16 cellular contexts compared by ENCODE assay signal in the genomic region with DNA sequence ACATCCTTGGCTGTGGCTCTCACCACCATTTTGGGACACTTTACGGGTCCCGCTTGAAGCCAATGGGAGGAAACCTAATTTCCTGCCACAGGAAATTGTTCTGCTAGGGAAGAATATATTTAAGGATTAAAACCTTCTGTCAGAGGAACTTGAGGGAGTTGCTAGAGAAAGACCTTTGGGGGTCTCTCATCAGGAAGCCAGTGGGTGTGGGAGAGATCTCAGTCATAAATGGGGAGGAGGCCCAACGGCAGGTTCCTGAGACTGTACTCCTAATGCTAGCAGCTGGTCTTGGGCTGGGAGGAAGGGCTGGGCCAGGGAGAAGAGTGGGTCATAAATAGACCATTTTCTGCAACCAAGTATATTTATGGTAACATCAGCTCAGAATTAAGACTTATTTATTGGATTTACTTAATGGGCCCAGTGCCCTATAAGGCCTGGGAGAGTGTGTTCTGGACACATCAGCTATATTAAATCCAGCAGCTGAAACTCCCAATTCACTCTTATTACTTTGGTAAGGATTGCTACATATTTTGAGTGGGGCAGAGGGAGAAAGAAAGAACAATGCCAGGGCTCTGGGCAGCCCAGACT.
A peak's percentile ranks its signal among the peaks of the same experiment; 100 is the strongest.
DNase-seq lines count a peak whose midpoint lies in the region; ATAC-seq and TF ChIP-seq lines count a peak whose summit lies in the region.
"Had no signal": no experiment of that assay in that cellular context is flagged by ENCODE, and none has a peak within 500 bp of the region (broad histone marks: within the 10 kb centered on the region; RNA-seq: fewer than 3 reads in every experiment).

No MANE protein-coding gene starts in this region.

- no peak overlapping the region for H3K4me3 ChIP-seq in heart left ventricle
- H3K4me3 ChIP-seq in psoas muscle: no peak overlapping the region
- H3K4me3 ChIP-seq in testis: no peak overlapping the region
- H3K4me3 ChIP-seq: coronary artery had no signal

- H3K36me3 ChIP-seq in heart left ventricle (no peaks in the 10 kb centered on the region), psoas muscle (ENCODE audit: insufficient read depth in 1 of 2, low read depth in 1 of 2) (no peaks in the 10 kb centered on the region), testis (ENCODE audit: low read depth, missing control alignments) (no peaks in the 10 kb centered on the region)

- peaks cover 0 to 6% (median 4%) of the 10 kb centered on the region in 7 donors for H3K9me3 Mint-ChIP-seq in CD14-positive monocyte

- H3K9me3 ChIP-seq in heart left ventricle (no peaks in the 10 kb centered on the region), psoas muscle (no peaks in the 10 kb centered on the region), testis (no peaks in the 10 kb centered on the region)

- H3K27me3 ChIP-seq in heart left ventricle (no peaks in the 10 kb centered on the region), psoas muscle (ENCODE audit: insufficient read depth in 3 of 3, low read length in 2 of 3) (no peaks in the 10 kb centered on the region), testis (no peaks in the 10 kb centered on the region)

- H3K4me3 Mint-ChIP-seq in CD14-positive monocyte: no peak overlapping the region

- H3K4me1 ChIP-seq in heart left ventricle (peaks cover 4 to 52% (median 29%) of the 10 kb centered on the region in 12 donors), psoas muscle (peaks cover 69% of the 10 kb centered on the region), testis (no peaks in the 10 kb centered on the region)

- H3K27me3 Mint-ChIP-seq in CD14-positive monocyte (ENCODE audit: low read depth in 3 of 3): no peaks in the 10 kb centered on the region

- TF ChIP-seq POLR2A in heart left ventricle (IDR thresholded peaks at IDR 0.05) (no peak), testis (IDR thresholded peaks at IDR 0.05) (no peak)

- intact Hi-C loops in CD14-positive monocyte (cut with micrococcal nuclease) (no loop called here), heart left ventricle (cut with DNase I) (loop anchor here in 1 of 10 donors (5.0 kb wide), 1 partner anchor 91 kb away; a partner anchor contains a TSS), psoas muscle (cut with DNase I) (loop anchor here in 1 of 2 donors (5.0 kb wide), 1 partner anchor 46 kb away; no protein-coding TSS in a partner anchor), testis (cut with DNase I; ENCODE audit: low total_unique reads) (no loop called here)

- ATAC-seq in heart left ventricle: peak; percentile 25 to 85 (median 52)
- ATAC-seq in psoas muscle: peak; percentile 19 to 42 (median 24)
- no peak for ATAC-seq in HG03354 (IDR thresholded peaks at IDR 0.05; ENCODE audit: poor library complexity, severe bottlenecking, unreplicated experiment)
- no peak for ATAC-seq in HG03039 (IDR thresholded peaks at IDR 0.05; ENCODE audit: unreplicated experiment)

- DNase-seq in CD14-positive monocyte (ENCODE audit: low spot score) (no peak), RWPE1 (ENCODE audit: low spot score) (no peak), heart left ventricle (no peak), psoas muscle (no peak), testis (no peak)
- no peak for DNase-seq in stimulated activated CD4-positive, alpha-beta T cell treated with anti-CD3 and anti-CD28 coated beads, Interleukin-4, amount 100 ng/mL, for 4 hours
- DNase-seq: amniotic stem cell; midbrain; NCI-H2029 treated with DMSO at 0.1 percent for 48 hours; NCI-H748 treated with DMSO at 0.1 percent for 48 hours; stimulated activated CD4-positive, alpha-beta T cell treated with anti-CD3 and anti-CD28 coated beads, Interleukin-4, amount 100 ng/mL, for 1 hour; stimulated activated naive CD4-positive, alpha-beta T cell had no signal

- peaks cover 41% of the 10 kb centered on the region for H3K4me1 Mint-ChIP-seq in CD14-positive monocyte

- POLR2A ChIA-PET in RWPE1 (lab: Yijun Ruan, JAX; ENCODE audit: low non-redundant PET): no interaction called here

- H3K27ac ChIP-seq in RWPE1 (peak overlapping the region; percentile 12; the same call in 1 of the 2 replicates), heart left ventricle (peak overlapping the region in 11 of 12 donors; percentile 2 to 66 (median 43)), psoas muscle (peak overlapping the region; percentile 80), testis (no peak overlapping the region)
- H3K27ac ChIP-seq: KMS-11 had no signal

- CTCF ChIA-PET in RWPE1 (lab: Yijun Ruan, JAX): interaction anchor here (0.6 kb wide), 2 partner anchors 11 to 867 kb away, joined by 3 to 4 read pairs; no protein-coding TSS in a partner anchor

- WGBS in heart left ventricle, 4 donors: 41 to 51% (median 48%) methylated on average over 3 of the region's 3 CpGs
- 45 to 56% (median 52%) methylated on average over 3 of the region's 3 CpGs for WGBS in psoas muscle, 3 donors
- 58 to 71% methylated on average over 3 of the region's 3 CpGs for WGBS in testis, 2 donors

- no peak for TF ChIP-seq CTCF in CD14-positive monocyte (IDR thresholded peaks at IDR 0.05)
- TF ChIP-seq CTCF in RWPE1 (conservative IDR thresholded peaks at IDR 0.05; ENCODE audit: low read depth): no peak
- no peak for TF ChIP-seq CTCF in heart left ventricle (IDR thresholded peaks at IDR 0.05)
- TF ChIP-seq CTCF in psoas muscle (IDR thresholded peaks at IDR 0.05): no peak
- TF ChIP-seq CTCF in testis (IDR thresholded peaks at IDR 0.05): no peak

- H3K36me3 Mint-ChIP-seq in CD14-positive monocyte: peaks cover 37 to 38% of the 10 kb centered on the region in 2 donors

- H3K27ac Mint-ChIP-seq in CD14-positive monocyte: peak overlapping the region in 6 of 7 donors; percentile 4 to 79 (median 40)

Comparison
In these comparisons a context has a peak if more than half of its experiments do, and no peak if none do; other contexts are left out.
1. H3K27ac ChIP-seq: peak in RWPE1 (single experiment), heart left ventricle (11 of 12) and psoas muscle (single experiment); none in testis (0 of 2).
2. ATAC-seq: peak in heart left ventricle (4 of 4) and psoas muscle (4 of 4); none in HG03354 (single experiment) and HG03039 (single experiment).